1 cellular context compared by ENCODE assay signal in the genomic region with DNA sequence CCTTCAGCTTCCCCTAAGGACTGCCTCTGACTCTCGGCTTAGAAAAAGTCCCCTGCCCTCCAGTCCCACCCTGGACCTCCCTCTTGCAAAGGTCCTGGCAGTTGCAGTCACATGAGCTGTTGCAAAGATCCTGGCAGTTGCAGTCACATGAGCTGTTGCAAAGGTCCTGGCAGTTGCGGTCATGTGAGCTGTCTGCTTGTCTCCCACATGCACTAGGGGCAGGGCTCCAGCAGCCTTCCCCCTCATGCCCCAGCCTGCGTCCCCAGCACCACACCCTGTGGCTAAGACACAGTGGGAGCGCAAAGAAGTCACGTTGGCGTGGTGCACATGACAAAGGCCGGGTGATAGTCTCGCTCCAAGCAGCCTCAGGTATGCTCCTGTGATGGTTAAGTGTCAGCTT.
TF ChIP-seq lines count a peak whose summit lies in the region.

No MANE protein-coding gene starts in this region.

TF ChIP-seq in H1, 55 proteins besides CTCF, POLR2A, EP300 and RAD21:
- TF ChIP-seq, protein P1, sequence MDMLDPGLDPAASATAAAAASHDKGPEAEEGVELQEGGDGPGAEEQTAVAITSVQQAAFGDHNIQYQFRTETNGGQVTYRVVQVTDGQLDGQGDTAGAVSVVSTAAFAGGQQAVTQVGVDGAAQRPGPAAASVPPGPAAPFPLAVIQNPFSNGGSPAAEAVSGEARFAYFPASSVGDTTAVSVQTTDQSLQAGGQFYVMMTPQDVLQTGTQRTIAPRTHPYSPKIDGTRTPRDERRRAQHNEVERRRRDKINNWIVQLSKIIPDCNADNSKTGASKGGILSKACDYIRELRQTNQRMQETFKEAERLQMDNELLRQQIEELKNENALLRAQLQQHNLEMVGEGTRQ (IDR thresholded peaks at IDR 0.05; ENCODE audit: low read length), result peak; percentile 42; the same call in 1 of the 2 replicates
- no peak for TF ChIP-seq RNF2 (IDR thresholded peaks at IDR 0.05; ENCODE audit: borderline replicate concordance, low read depth, low read length, missing control alignments, poor library complexity, severe bottlenecking)
